8 cellular contexts compared by ENCODE assay signal in the genomic region with DNA sequence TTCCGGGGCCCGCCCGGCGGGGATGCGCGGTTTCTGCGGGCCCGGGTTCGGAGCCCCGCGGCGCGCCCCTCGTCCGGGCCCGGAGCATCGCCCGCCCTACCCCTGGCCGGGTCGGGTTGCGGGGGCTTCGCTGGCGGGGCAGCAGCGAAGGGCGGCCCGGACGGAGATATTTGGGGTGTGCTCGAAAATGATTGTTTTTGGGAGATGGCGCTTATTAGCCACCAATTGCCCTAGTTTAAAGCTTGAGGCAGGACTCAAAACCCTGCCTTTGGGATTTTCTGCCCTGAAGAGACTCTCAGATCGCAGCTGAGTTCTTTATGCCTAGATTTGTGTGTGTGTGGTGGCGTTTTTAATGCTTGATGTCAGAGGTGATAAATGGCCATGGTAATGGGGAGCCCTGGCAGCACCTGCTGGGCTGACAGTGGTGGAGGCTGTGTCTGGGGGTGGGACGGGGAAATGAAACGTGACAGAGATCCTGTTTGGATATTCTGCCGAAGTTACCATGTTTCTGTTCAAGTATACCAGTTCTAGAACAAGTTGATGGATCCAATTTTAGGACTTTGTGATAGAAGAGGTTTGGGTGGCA. TPM values are rescaled to one million over a fixed set of nuclear protein-coding genes. Genes with fewer than 3 reads are reported as not detected.
DNase-seq lines count a peak whose midpoint lies in the region; ATAC-seq and TF ChIP-seq lines count a peak whose summit lies in the region.

No MANE protein-coding gene starts in this region.

- intact Hi-C loops in breast epithelium (cut with DNase I; ENCODE audit: low total_unique reads), result no loop called here

- TF ChIP-seq POLR2A in breast epithelium (IDR thresholded peaks at IDR 0.05), result no peak
- no peak for TF ChIP-seq POLR2A in suprapubic skin (IDR thresholded peaks at IDR 0.05)

- ATAC-seq in GM19395 (IDR thresholded peaks at IDR 0.05; ENCODE audit: unreplicated experiment) (peak; percentile 38), lung (ENCODE audit: insufficient read depth, low FRiP score) (no peak), GM21786 (IDR thresholded peaks at IDR 0.05; ENCODE audit: unreplicated experiment) (no peak), HG03521 (IDR thresholded peaks at IDR 0.05; ENCODE audit: unreplicated experiment) (no peak)

- DNase-seq in BJ (ENCODE audit: low read depth), result no peak
- peak; percentile 23 for DNase-seq in OCI-M1 (lab: John Stamatoyannopoulos, UW)
- DNase-seq in breast epithelium (ENCODE audit: low spot score in 2 of 2), result no peak
- no peak for DNase-seq in lung (ENCODE audit: low spot score)
- no peak for DNase-seq in suprapubic skin (ENCODE audit: low spot score in 2 of 2)

- TF ChIP-seq CTCF in BJ (IDR thresholded peaks at IDR 0.05; ENCODE audit: insufficient read depth, low read depth, low read length) (no peak), breast epithelium (IDR thresholded peaks at IDR 0.05) (no peak), lung (IDR thresholded peaks at IDR 0.05; ENCODE audit: control extremely low read depth, extremely low read depth) (no peak), suprapubic skin (IDR thresholded peaks at IDR 0.05) (no peak)

- H3K27me3 ChIP-seq in BJ (ENCODE audit: control insufficient read depth, insufficient read depth, low read length) (no peaks in the 10 kb centered on the region; the same call in 1 of the 2 replicates), breast epithelium (no peaks in the 10 kb centered on the region), lung (ENCODE audit: control insufficient read depth, insufficient read depth) (no peaks in the 10 kb centered on the region), suprapubic skin (no peaks in the 10 kb centered on the region)

- H3K4me1 ChIP-seq in breast epithelium (peaks cover 0 to 18% of the 10 kb centered on the region in 2 donors), lung (ENCODE audit: control insufficient read depth in 2 of 2, insufficient read depth in 2 of 2, low read length in 2 of 2) (peaks cover 5 to 24% of the 10 kb centered on the region in 2 donors), suprapubic skin (peaks cover 63% of the 10 kb centered on the region)

- TF ChIP-seq EP300 in suprapubic skin (IDR thresholded peaks at IDR 0.05), result no peak

- CTCF ChIA-PET in BJ (lab: Yijun Ruan, JAX), result interaction anchor here (0.6 to 2.9 kb wide), 19 partner anchors 8 to 186 kb away, joined by 3 to 15 read pairs (median 5); a partner anchor contains a TSS

- H3K4me3 ChIP-seq in BJ (ENCODE audit: low read depth, low read length) (peak overlapping the region; percentile 78), breast epithelium (peak overlapping the region; percentile 71 to 96 (median 83)), lung (peak overlapping the region; percentile 76), suprapubic skin (peak overlapping the region; percentile 91)

- H3K36me3 ChIP-seq in BJ (ENCODE audit: control insufficient read depth, insufficient read depth, low read length) (no peaks in the 10 kb centered on the region), breast epithelium (no peaks in the 10 kb centered on the region), lung (ENCODE audit: control insufficient read depth in 2 of 2, insufficient read depth in 2 of 2, low read length in 2 of 2) (no peaks in the 10 kb centered on the region), suprapubic skin (no peaks in the 10 kb centered on the region)

- POLR2A ChIA-PET in BJ (lab: Charles Lee), result no interaction called here

- 0% methylated on average over 33 to 34 of the region's 34 CpGs for WGBS in lung, 2 donors
- WGBS in suprapubic skin, result 0% methylated on average over 5 of the region's 34 CpGs

- H3K27ac ChIP-seq in breast epithelium, result peak overlapping the region; percentile 85 to 93
- peak overlapping the region; percentile 75 to 98 for H3K27ac ChIP-seq in lung (ENCODE audit: low read depth in 1 of 2, low read length in 1 of 2)
- H3K27ac ChIP-seq in suprapubic skin, result peak overlapping the region; percentile 91

- H3K9me3 ChIP-seq in breast epithelium (no peaks in the 10 kb centered on the region), lung (ENCODE audit: control insufficient read depth in 2 of 2, insufficient read depth in 1 of 2, low read length in 1 of 2) (no peaks in the 10 kb centered on the region), suprapubic skin (no peaks in the 10 kb centered on the region)

RNA-seq across cellular contexts. Expression of a gene that starts 0.6 kb away (rescaled TPM):
- polyA plus RNA-seq in BJ (2011; rRNA removed), result 5.1 and 9.4 TPM in 2 replicates
- 4.1 and 4.7 TPM in 2 replicates for polyA minus RNA-seq in BJ (2011; rRNA and poly(A)+ RNA removed)
- total RNA-seq in breast epithelium, result 10 to 100 TPM; 15.4 to 30.7 (median 16.3) TPM
- total RNA-seq in lung, result 10 to 100 TPM in 1 of 2 donors, 1 to 10 TPM in 1; 7.2 to 18.0 TPM
- 1 to 10 TPM; 5.4 to 8.4 TPM for polyA plus RNA-seq in lung
- 10 to 100 TPM in 2 of 4 donors, 1 to 10 TPM in 2; 8.0 to 19.2 (median 12.7) TPM for total RNA-seq in suprapubic skin

RNA-seq across cellular contexts. Expression of a gene that starts 44.5 kb away (rescaled TPM):
- polyA plus RNA-seq in BJ (2011; rRNA removed) (32.3 and 39.6 TPM in 2 replicates), lung (10 to 100 TPM in 1 of 2 donors, 1 to 10 TPM in 1; 5.3 to 13.1 TPM)
- 22.5 and 28.0 TPM in 2 replicates for polyA minus RNA-seq in BJ (2011; rRNA and poly(A)+ RNA removed)
- total RNA-seq in breast epithelium (10 to 100 TPM; 12.1 to 31.5 (median 17.6) TPM), lung (10 to 100 TPM; 10.2 to 24.4 TPM), suprapubic skin (10 to 100 TPM in 1 of 4 donors, 1 to 10 TPM in 3; 5.7 to 12.2 (median 8.5) TPM)

RNA-seq across cellular contexts. Expression of a gene that starts 58.8 kb away (rescaled TPM):
- polyA plus RNA-seq in BJ (2011; rRNA removed) (86.1 and 99.6 TPM in 2 replicates), lung (10 to 100 TPM; 62.6 to 67.6 TPM)
- 28.5 and 32.1 TPM in 2 replicates for polyA minus RNA-seq in BJ (2011; rRNA and poly(A)+ RNA removed)
- total RNA-seq in breast epithelium (10 to 100 TPM; 56.0 to 68.2 (median 57.1) TPM), lung (10 to 100 TPM; 50.8 to 63.5 TPM), suprapubic skin (10 to 100 TPM; 49.9 to 89.8 (median 78.0) TPM)
